Comparison of ENCODE assay signal across 8 cellular contexts in the genomic region with DNA sequence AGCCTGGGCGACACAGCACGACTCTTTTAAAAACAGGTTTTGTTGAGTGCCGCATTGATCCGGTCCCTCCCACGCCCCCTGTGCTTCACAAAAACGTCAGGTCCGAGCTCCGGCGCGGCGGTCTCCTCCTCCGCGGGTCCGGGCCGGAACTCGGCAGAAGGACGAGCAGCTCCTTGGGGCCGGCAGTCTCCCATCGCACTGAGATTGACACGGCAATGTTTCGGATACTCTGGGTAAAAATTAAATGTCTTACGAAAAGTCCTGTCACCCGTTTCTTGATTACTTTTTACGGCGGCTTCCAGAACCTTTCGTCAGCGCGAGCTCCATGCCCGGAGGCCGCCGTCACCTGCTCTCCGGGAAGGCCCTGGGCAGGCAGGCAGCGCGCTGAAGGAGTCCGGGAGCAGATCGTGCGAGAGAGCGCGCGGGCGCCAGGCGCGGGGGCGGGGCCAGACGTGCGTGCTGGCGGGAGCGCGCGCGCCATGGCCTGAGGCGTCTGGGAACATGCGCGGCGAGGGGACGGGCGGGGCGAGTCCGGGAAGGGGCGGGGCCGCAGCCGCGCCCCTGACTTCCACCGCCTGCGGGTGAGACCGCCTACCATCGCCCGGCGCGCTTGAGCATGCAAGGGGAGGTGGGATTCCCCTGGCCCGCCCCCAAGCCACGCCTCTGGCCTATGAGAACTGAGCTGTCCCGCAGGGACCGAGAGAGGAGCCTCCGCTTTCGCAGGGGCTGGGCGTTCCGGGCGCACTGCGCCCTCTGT. TPM values are rescaled to one million over a fixed set of nuclear protein-coding genes. Genes with fewer than 3 reads are reported as not detected.
A peak's percentile ranks its signal among the peaks of the same experiment; 100 is the strongest.
DNase-seq lines count a peak whose midpoint lies in the region; ATAC-seq and TF ChIP-seq lines count a peak whose summit lies in the region.

No MANE protein-coding gene starts in this region.

- peak overlapping the region; percentile 57 for H2BK5ac ChIP-seq in IMR-90 (ENCODE audit: low read depth, low read length, poor library complexity, severe bottlenecking)

- H3K36me3 ChIP-seq in IMR-90 (ENCODE audit: control insufficient read depth, insufficient read depth, low read length) (peaks cover 3% of the 10 kb centered on the region; the same call in 1 of the 2 replicates), OCI-LY7 (ENCODE audit: insufficient read depth, low read length) (peaks cover 28% of the 10 kb centered on the region), mucosa of descending colon (ENCODE audit: low read depth) (peaks cover 7% of the 10 kb centered on the region)

- peak overlapping the region; percentile 56 for H3K4me3 ChIP-seq in IMR-90 (ENCODE audit: insufficient read depth, low read depth, low read length)
- H3K4me3 ChIP-seq in OCI-LY7 (ENCODE audit: low read depth, low read length, poor library complexity, severe bottlenecking) = peak overlapping the region; percentile 71
- peak overlapping the region; percentile 22 for H3K4me3 ChIP-seq in mucosa of descending colon

- peak overlapping the region; percentile 90 for H2AFZ ChIP-seq in IMR-90 (replicated peaks; ENCODE audit: low read length, poor library complexity)
- H2AFZ ChIP-seq in OCI-LY7 (ENCODE audit: low read length) = peak overlapping the region; percentile 39; the same call in 1 of the 2 replicates

- H3K4me2 ChIP-seq in IMR-90 (ENCODE audit: low read depth, low read length) (peak overlapping the region; percentile 66), OCI-LY7 (ENCODE audit: low read length) (peak overlapping the region; percentile 58)

- H3K14ac ChIP-seq in IMR-90 (replicated peaks; ENCODE audit: low read depth, low read length) = peak overlapping the region; percentile 67

- peak overlapping the region; percentile 59 for H3K9ac ChIP-seq in IMR-90 (ENCODE audit: low read depth, low read length)

- H3K4me1 ChIP-seq in IMR-90 (ENCODE audit: control insufficient read depth, insufficient read depth, low read length) (no peaks in the 10 kb centered on the region), OCI-LY7 (ENCODE audit: insufficient read depth, low read length, poor library complexity, severe bottlenecking) (peaks cover 15% of the 10 kb centered on the region), mucosa of descending colon (ENCODE audit: low read depth) (peaks cover 9% of the 10 kb centered on the region)

- H4K91ac ChIP-seq in IMR-90 (ENCODE audit: insufficient read depth, low read depth, low read length) = 0 out of 2 replicates have a peak overlapping the region, but pooled peaks have one; percentile 42

- intact Hi-C loops in IMR-90 (cut with micrococcal nuclease) (loop anchor here (1.0 to 10.0 kb wide), 8 partner anchors 53 to 559 kb away; no protein-coding TSS in a partner anchor), OCI-LY7 (cut with micrococcal nuclease; ENCODE audit: unreplicated experiment) (loop anchor here (1.0 to 5.0 kb wide), 2 partner anchors 18 to 136 kb away; partner anchors contain the start of gene ADCY9), mucosa of descending colon (cut with DNase I, micrococcal nuclease) (no loop called here)

- H3K9me3 ChIP-seq in IMR-90 (ENCODE audit: control insufficient read depth, insufficient read depth, low read length) = no peaks in the 10 kb centered on the region
- no peaks in the 10 kb centered on the region for H3K9me3 ChIP-seq in OCI-LY7 (ENCODE audit: low read length)
- no peaks in the 10 kb centered on the region for H3K9me3 ChIP-seq in mucosa of descending colon

- peak; percentile 99 for TF ChIP-seq RAD21 in IMR-90 (IDR thresholded peaks at IDR 0.05; ENCODE audit: low read length)

- DNase-seq in DMS114 treated with DMSO at 0.1 percent for 48 hours (lab: John Stamatoyannopoulos, UW; ENCODE audit: unreplicated experiment) (peak; percentile 90), IMR-90 (peak; percentile 99), OCI-LY7 (ENCODE audit: low spot score) (peak; percentile 100), activated T-cell treated with anti-CD3 and anti-CD28 coated beads for 4 hours (peak; percentile 98), epidermal melanocyte (ENCODE audit: insufficient read length, low spot score) (peak; percentile 98), mucosa of descending colon (peak; percentile 100)
- DNase-seq in stimulated activated CD8-positive, alpha-beta memory T cell treated with anti-CD3 and anti-CD28 coated beads, Interleukin-4, amount 100 ng/mL, for 1 hour (ENCODE audit: low read depth in 2 of 2, low spot score in 1 of 2) = peak; percentile 97 to 99

- H2AK9ac ChIP-seq in IMR-90 (replicated peaks; ENCODE audit: low read depth, low read length, poor library complexity) = peak overlapping the region; percentile 59

- no peak overlapping the region for H2AK5ac ChIP-seq in IMR-90 (ENCODE audit: low read depth, low read length)

- H3K27me3 ChIP-seq in IMR-90 (ENCODE audit: control insufficient read depth, insufficient read depth, low read length) = no peaks in the 10 kb centered on the region

- peak overlapping the region; percentile 21; the same call in 1 of the 2 replicates for H3K23ac ChIP-seq in IMR-90 (ENCODE audit: low read depth, low read length)

- in situ Hi-C loops in IMR-90 (cut with MboI; ENCODE audit: low sequenced_read_pairs) = loop anchor here (10.0 kb wide), 2 partner anchors 139 to 269 kb away; partner anchors contain the start of gene ADCY9

- WGBS in IMR-90 (ENCODE audit: extremely low coverage in 2 of 2, insufficient read length in 1 of 2), 2 experiments = 1% methylated on average over 46 of the region's 80 CpGs; no CpG with 5 or more reads in 1 of the 2 experiments

- H3K27ac ChIP-seq in IMR-90 (ENCODE audit: insufficient read depth, low read length) = peak overlapping the region; percentile 50
- H3K27ac ChIP-seq in OCI-LY7 (ENCODE audit: low read depth, low read length, poor library complexity, severe bottlenecking) = peak overlapping the region; percentile 19

- H3K4ac ChIP-seq in IMR-90 (ENCODE audit: low read depth, low read length) = peak overlapping the region; percentile 56; the same call in 1 of the 2 replicates

- H3K9me1 ChIP-seq in IMR-90 (ENCODE audit: insufficient read depth, low read length) = no peaks in the 10 kb centered on the region

- dilution Hi-C loops in IMR-90 (cut with HindIII; ENCODE audit: low sequenced_read_pairs, unreplicated experiment) = no loop called here

- peak overlapping the region; percentile 21 to 85 for H4K8ac ChIP-seq in IMR-90 (ENCODE audit: low read depth in 2 of 2, low read length in 2 of 2)

- no peaks in the 10 kb centered on the region for H3K9me2 ChIP-seq in OCI-LY7 (ENCODE audit: insufficient read depth, low read length)

- H3K18ac ChIP-seq in IMR-90 (ENCODE audit: low read depth, low read length) = no peak overlapping the region

- peaks cover 0 to 6% of the 10 kb centered on the region in 2 experiments; a peak in 1 of 4 replicates for H3K79me1 ChIP-seq in IMR-90 (ENCODE audit: low read depth in 1 of 2, low read length in 2 of 2)

- H3K56ac ChIP-seq in IMR-90 (ENCODE audit: extremely low read depth, insufficient read depth, low read length) = peak overlapping the region; percentile 77

- ATAC-seq in GM21529 (IDR thresholded peaks at IDR 0.05; ENCODE audit: unreplicated experiment) (peak; percentile 92), IMR-90 (ENCODE audit: low read depth) (peak; percentile 98), mucosa of descending colon (peak; percentile 97)

- CTCF ChIA-PET in IMR-90 (lab: Yijun Ruan, JAX) (interaction anchor here (0.6 to 2.3 kb wide), 35 partner anchors 9 to 504 kb away, joined by 3 to 37 read pairs (median 3); partner anchors contain the start of genes ADCY9, SRL and TFAP4), OCI-LY7 (lab: Charles Lee; ENCODE audit: unreplicated experiment) (interaction anchor here (0.6 to 1.6 kb wide), 4 partner anchors 10 to 97 kb away, joined by 3 to 4 read pairs (median 3); no protein-coding TSS in a partner anchor)

- H2BK15ac ChIP-seq in IMR-90 (ENCODE audit: low read depth, low read length) = no peak overlapping the region; the same call in 2 of the 3 replicates

- TF ChIP-seq CTCF in IMR-90 (conservative IDR thresholded peaks at IDR 0.05; ENCODE audit: low read depth, low read length) (no peak), OCI-LY7 (conservative IDR thresholded peaks at IDR 0.05; ENCODE audit: low read length) (no peak), mucosa of descending colon (IDR thresholded peaks at IDR 0.05) (no peak)

- BruUV-seq in IMR-90 (replicated peaks; lab: Mats Ljungman, UMichigan) = no TSS peak
- TSS peak; percentile 62 for BruUV-seq in OCI-LY7 (replicated peaks; lab: Mats Ljungman, UMichigan)

- peak overlapping the region; percentile 44; the same call in 1 of the 2 replicates for H2BK120ac ChIP-seq in IMR-90 (ENCODE audit: low read depth, low read length)

- H3K79me2 ChIP-seq in OCI-LY7 (ENCODE audit: insufficient read depth, low read depth, low read length) = 0 out of 2 replicates have a peak, but pooled peaks cover 5% of the 10 kb centered on the region

- no peaks in the 10 kb centered on the region; the same call in 1 of the 2 replicates for H4K20me1 ChIP-seq in IMR-90 (ENCODE audit: insufficient read depth, low read length)
- no peaks in the 10 kb centered on the region for H4K20me1 ChIP-seq in OCI-LY7 (ENCODE audit: insufficient read depth, low read length)

- POLR2A ChIA-PET in IMR-90 (lab: Charles Lee; ENCODE audit: unreplicated experiment) (interaction anchor here (0.5 to 0.6 kb wide), 2 partner anchors 43 to 82 kb away, joined by 3 to 4 read pairs; no protein-coding TSS in a partner anchor), OCI-LY7 (lab: Charles Lee) (interaction anchor here (0.5 to 1.5 kb wide), 5 partner anchors 8 to 1052 kb away, joined by 3 to 6 read pairs (median 4); no protein-coding TSS in a partner anchor)

- H2BK20ac ChIP-seq in IMR-90 (ENCODE audit: low read depth, low read length) = no peak overlapping the region

- peak overlapping the region; percentile 1; the same call in 1 of the 2 replicates for H4K5ac ChIP-seq in IMR-90 (ENCODE audit: low read depth, low read length)

- TF ChIP-seq POLR2A in IMR-90 (IDR thresholded peaks at IDR 0.05; ENCODE audit: low read depth, low read length) = peak; percentile 90

TF ChIP-seq in IMR-90, 13 proteins besides CTCF, POLR2A, EP300 and RAD21 (continues in another document):
- TF ChIP-seq CHD1 (IDR thresholded peaks at IDR 0.05; ENCODE audit: low read depth, low read length) = 0 out of 2 replicates have a peak, but pooled peaks have one; percentile 89

RNA-seq across cellular contexts. Expression of gene SRL, which starts 11.7 kb away (rescaled TPM):
- total RNA-seq in IMR-90 (2012; rRNA removed) = under 0.01 TPM in 1 of 2 replicates, not detected in the other
- polyA plus RNA-seq in IMR-90 (2012; rRNA removed) = 0.04 and 0.14 TPM in 2 replicates
- polyA plus RNA-seq in IMR-90 (2012; cell fraction: cytosol; rRNA removed) = 0.08 TPM in 2 replicates
- 0.04 and 0.13 TPM in 2 replicates for polyA plus RNA-seq in IMR-90 (2012; cell fraction: nucleus; rRNA removed; ENCODE audit: low replicate concordance)
- not detected in 2 replicates for total RNA-seq in OCI-LY7 (2014; rRNA removed; shearing (Covaris generic))
- not detected in 2 replicates for total RNA-seq in OCI-LY7 (2022)
- 1 to 10 TPM in 1 of 3 donors, under 1 TPM in 2; 0.35 to 1.2 (median 0.41) TPM for total RNA-seq in mucosa of descending colon

RNA-seq across cellular contexts. Expression of gene TFAP4, which starts 19.3 kb away (rescaled TPM):
- 7.3 and 7.8 TPM in 2 replicates for total RNA-seq in IMR-90 (2012; rRNA removed)
- polyA plus RNA-seq in IMR-90 (2012; rRNA removed) = 5.6 and 7.0 TPM in 2 replicates
- polyA plus RNA-seq in IMR-90 (2012; cell fraction: cytosol; rRNA removed) = 3.0 and 5.3 TPM in 2 replicates
- 6.5 and 10.4 TPM in 2 replicates for polyA plus RNA-seq in IMR-90 (2012; cell fraction: nucleus; rRNA removed; ENCODE audit: low replicate concordance)
- 30.8 and 41.2 TPM in 2 replicates for total RNA-seq in OCI-LY7 (2014; rRNA removed; shearing (Covaris generic))
- 41.9 and 43.2 TPM in 2 replicates for total RNA-seq in OCI-LY7 (2022)
- 10 to 100 TPM in 2 of 3 donors, 1 to 10 TPM in 1; 10.0 to 12.2 (median 12.1) TPM for total RNA-seq in mucosa of descending colon

Comparison
In these comparisons a context has a peak if more than half of its experiments do, and no peak if none do; other contexts are left out.
1. Peak in every context shown above with its lines: DNase-seq, ATAC-seq, H3K4me3 ChIP-seq and H3K27ac ChIP-seq.
2. intact Hi-C loops: an anchor here in IMR-90 (1.0 to 10.0 kb wide) and OCI-LY7 (1.0 to 5.0 kb wide); none called in mucosa of descending colon.